Comparison of ENCODE assay signal across 11 cellular contexts in the genomic region with DNA sequence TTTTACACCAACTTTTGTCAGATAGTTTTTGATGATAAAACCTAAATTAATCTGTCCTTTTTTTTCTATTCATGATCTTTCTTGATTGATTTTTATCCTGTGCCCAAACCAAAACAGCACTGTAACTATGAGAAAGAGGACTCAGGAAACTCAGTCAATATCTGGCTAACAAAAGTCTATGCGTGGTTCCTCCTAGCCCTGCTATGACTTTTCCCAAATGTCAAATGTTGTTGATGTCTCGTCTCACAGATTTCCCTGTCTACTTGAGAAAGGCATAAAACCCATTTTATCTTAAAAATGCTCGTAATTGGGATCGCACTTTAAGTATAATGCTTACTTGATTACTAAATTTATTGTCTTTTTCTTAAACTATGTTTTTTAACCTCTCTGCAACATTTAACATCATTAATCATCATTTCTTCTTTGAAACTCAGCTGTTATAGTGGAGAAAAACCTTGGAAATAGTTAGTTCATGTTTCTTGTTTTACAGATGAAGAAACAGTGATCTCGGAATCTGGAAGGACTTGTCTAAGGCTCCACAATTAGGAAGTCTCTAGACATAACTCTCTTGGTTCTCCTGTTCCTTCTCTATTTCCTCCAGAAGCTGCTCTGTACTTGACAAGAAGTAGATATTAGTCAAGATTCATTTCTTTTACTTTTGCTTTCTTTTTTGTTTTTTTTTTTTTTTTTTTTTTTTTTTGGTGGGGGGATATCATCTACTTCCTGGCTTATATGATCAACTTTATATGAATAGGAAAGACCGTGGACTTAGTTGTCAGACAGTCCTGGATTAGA. TPM values are rescaled to one million over a fixed set of nuclear protein-coding genes. Genes with fewer than 3 reads are reported as not detected.
DNase-seq lines count a peak whose midpoint lies in the region; ATAC-seq and TF ChIP-seq lines count a peak whose summit lies in the region.
"Had no signal": no experiment of that assay in that cellular context is flagged by ENCODE, and none has a peak within 500 bp of the region (broad histone marks: within the 10 kb centered on the region; RNA-seq: fewer than 3 reads in every experiment).

No MANE protein-coding gene starts in this region.

- no peak for TF ChIP-seq CTCF in DOHH2 (IDR thresholded peaks at IDR 0.05; ENCODE audit: low read depth, low read length, poor library complexity, severe bottlenecking)

- peaks cover 0 to 5% (median 0%) of the 10 kb centered on the region in 7 donors for H3K9me3 Mint-ChIP-seq in naive B cell

- H3K9me2 ChIP-seq in DOHH2 (replicated peaks; ENCODE audit: control insufficient read depth, low read length) = no peaks in the 10 kb centered on the region

- H3K4me1 ChIP-seq in DOHH2 (ENCODE audit: control insufficient read depth, low read length) = peaks cover 71% of the 10 kb centered on the region

- no peaks in the 10 kb centered on the region for H3K27me3 ChIP-seq in DOHH2 (ENCODE audit: control insufficient read depth, low read length)

- ATAC-seq in GM21723 (IDR thresholded peaks at IDR 0.05; ENCODE audit: unreplicated experiment) (peak; percentile 78), T-helper 17 cell (peak; percentile 37), naive B cell (ENCODE audit: low read depth in 2 of 2) (peak; percentile 80 to 84), HG03457 (IDR thresholded peaks at IDR 0.05; ENCODE audit: unreplicated experiment) (no peak)

- peak overlapping the region; percentile 20 for H3K4me2 ChIP-seq in DOHH2 (ENCODE audit: low read length)

- H3K4me1 Mint-ChIP-seq in T-helper 17 cell = peaks cover 56% of the 10 kb centered on the region
- H3K4me1 Mint-ChIP-seq in naive B cell = peaks cover 45 to 58% (median 54%) of the 10 kb centered on the region in 3 donors

- H3K36me3 ChIP-seq in DOHH2 (ENCODE audit: control insufficient read depth, low read length) = no peaks in the 10 kb centered on the region; the same call in 1 of the 2 replicates

- H3K36me3 Mint-ChIP-seq in T-helper 17 cell (ENCODE audit: low read depth) = no peaks in the 10 kb centered on the region
- H3K36me3 Mint-ChIP-seq in naive B cell = no peaks in the 10 kb centered on the region

- H3K27me3 Mint-ChIP-seq in T-helper 17 cell (no peaks in the 10 kb centered on the region), naive B cell (no peaks in the 10 kb centered on the region)

- no peak for DNase-seq in T-helper 17 cell
- peak; percentile 29 for DNase-seq in naive B cell
- DNase-seq in NCI-H2029 (lab: John Stamatoyannopoulos, UW) = no peak
- DNase-seq in NK-92 treated with Interleukin-12 subunit alpha and Interleukin-12 subunit beta, amount 100 ng/mL, for 24 hours (lab: John Stamatoyannopoulos, UW) = no peak
- DNase-seq in NCI-H1436 (lab: John Stamatoyannopoulos, UW) = no peak
- DNase-seq: head of caudate nucleus, NCI-H2227 treated with DMSO at 0.1 percent for 48 hours had no signal

- H4K20me1 ChIP-seq in DOHH2 (ENCODE audit: control insufficient read depth, insufficient read depth, low read depth, low read length) = no peaks in the 10 kb centered on the region

- H3F3A ChIP-seq in DOHH2 (ENCODE audit: control insufficient read depth, insufficient read depth) = peaks cover 7% of the 10 kb centered on the region

- no peaks in the 10 kb centered on the region for H3K79me2 ChIP-seq in DOHH2 (ENCODE audit: control insufficient read depth, low read length)

- H3K4me3 Mint-ChIP-seq in T-helper 17 cell (peak overlapping the region; percentile 88), naive B cell (peak overlapping the region; percentile 62 to 85 (median 75))

- H3K27ac ChIP-seq in DOHH2 (ENCODE audit: low read depth, low read length) = no peak overlapping the region

- H3K9me3 ChIP-seq in DOHH2 (ENCODE audit: control insufficient read depth, insufficient read depth, low read length) = no peaks in the 10 kb centered on the region
- H3K9me3 ChIP-seq in T-helper 17 cell (ENCODE audit: control insufficient read depth, low read length, poor library complexity, severe bottlenecking) = no peaks in the 10 kb centered on the region

- H3K27ac Mint-ChIP-seq in T-helper 17 cell (peak overlapping the region; percentile 99), naive B cell (peak overlapping the region; percentile 88 to 97 (median 94))

- H3K4me3 ChIP-seq in DOHH2 (ENCODE audit: low read length) = no peak overlapping the region
- H3K4me3 ChIP-seq: skin epidermis had no signal

RNA-seq across cellular contexts. Expression of a gene that starts 26.2 kb away (rescaled TPM):
- total RNA-seq in T-helper 17 cell = 100 to 1,000 TPM; 697 to 813 TPM
- polyA plus RNA-seq in naive B cell (ENCODE audit: low read depth in 6 of 6) = 1,000 to 10,000 TPM in 1 of 6 donors, 100 to 1,000 TPM in 5; 771 to 1,016 (median 851) TPM
